ENCODE assay signal across 20 cellular contexts in the genomic region with DNA sequence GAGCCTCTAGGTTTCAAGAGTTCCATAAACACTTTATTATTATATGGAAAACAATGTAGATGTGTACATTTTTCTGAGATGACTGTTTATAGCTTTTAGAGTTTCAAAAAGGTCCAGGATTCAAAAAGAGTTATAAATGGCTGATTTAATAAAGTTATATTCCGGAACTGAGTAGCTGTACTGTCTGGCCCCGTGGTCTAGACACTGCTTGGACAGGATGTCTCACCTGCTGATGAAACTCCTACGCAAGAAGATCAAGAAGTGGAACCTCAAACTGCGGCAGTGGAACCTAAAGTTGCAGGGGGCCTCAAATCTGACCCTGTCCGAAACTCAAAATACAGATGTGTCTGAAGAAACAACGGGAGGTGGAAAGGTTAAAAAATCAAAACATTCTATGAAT.
DNase-seq lines count a peak whose midpoint lies in the region; ATAC-seq and TF ChIP-seq lines count a peak whose summit lies in the region.
"Had no signal": no experiment of that assay in that cellular context is flagged by ENCODE, and none has a peak within 500 bp of the region (broad histone marks: within the 10 kb centered on the region; RNA-seq: fewer than 3 reads in every experiment).

No MANE protein-coding gene starts in this region.

- H3K27me3 Mint-ChIP-seq in activated naive CD8-positive, alpha-beta T cell treated with anti-CD3 and anti-CD28 coated beads, Interleukin-2, amount 50 U/mL, for 24 hours = no peaks in the 10 kb centered on the region
- H3K27me3 Mint-ChIP-seq: CD8-positive, alpha-beta memory T cell; IgD-negative memory B cell had no signal

- H3K36me3 Mint-ChIP-seq in activated naive CD4-positive, alpha-beta T cell treated with anti-CD3 and anti-CD28 coated beads, Interleukin-2, amount 50 U/mL, for 72 hours = peaks cover 0 to 8% of the 10 kb centered on the region in 2 donors
- peaks cover 20% of the 10 kb centered on the region for H3K36me3 Mint-ChIP-seq in activated naive CD8-positive, alpha-beta T cell treated with anti-CD3 and anti-CD28 coated beads, Interleukin-2, amount 50 U/mL, for 24 hours (ENCODE audit: low read depth)
- H3K36me3 Mint-ChIP-seq in stimulated activated effector memory CD8-positive, alpha-beta T cell treated with anti-CD3 and anti-CD28 coated beads, Interleukin-12 subunit alpha, Interleukin-12 subunit beta, amount 100 ng/mL, for 72 hours = peaks cover 63% of the 10 kb centered on the region

- WGBS in mesendoderm (ENCODE audit: extremely low coverage, insufficient coverage, low lambda C conversion rate) = no CpG with 5 or more reads among the region's 6 CpGs

- H3K4me1 Mint-ChIP-seq in activated naive CD8-positive, alpha-beta T cell treated with anti-CD3 and anti-CD28 coated beads, Interleukin-2, amount 50 U/mL, for 24 hours = peaks cover 18% of the 10 kb centered on the region
- H3K4me1 Mint-ChIP-seq in stimulated activated effector memory CD8-positive, alpha-beta T cell treated with anti-CD3 and anti-CD28 coated beads, Interleukin-12 subunit alpha, Interleukin-12 subunit beta, amount 100 ng/mL, for 72 hours = peaks cover 27% of the 10 kb centered on the region

- peaks cover 2% of the 10 kb centered on the region for H3K36me3 ChIP-seq in mesendoderm (ENCODE audit: control insufficient read depth, insufficient read depth, low read length)
- peaks cover 44% of the 10 kb centered on the region for H3K36me3 ChIP-seq in left ventricle myocardium inferior

- peak overlapping the region; percentile 18 for H3K4ac ChIP-seq in mesendoderm (ENCODE audit: low read depth, low read length)

- no peak for DNase-seq in activated naive CD4-positive, alpha-beta T cell treated with anti-CD3 and anti-CD28 coated beads, Interleukin-2, amount 50 U/mL, for 72 hours (ENCODE audit: low spot score in 2 of 2)
- no peak for DNase-seq in activated naive CD4-positive, alpha-beta T cell treated with Interleukin-2 at 50 U/mL for 16 hours
- no peak for DNase-seq in activated naive CD8-positive, alpha-beta T cell treated with anti-CD3 and anti-CD28 coated beads, Interleukin-2, amount 50 U/mL, for 24 hours
- DNase-seq in mesendoderm (no peak), left ventricle myocardium inferior (no peak), NCI-H446 treated with DMSO at 0.1 percent for 48 hours (lab: John Stamatoyannopoulos, UW) (no peak)
- no peak for DNase-seq in stimulated activated effector memory CD8-positive, alpha-beta T cell treated with anti-CD3 and anti-CD28 coated beads, Interleukin-12 subunit alpha, Interleukin-12 subunit beta, amount 100 ng/mL, for 72 hours (ENCODE audit: low spot score in 2 of 2)
- DNase-seq in stimulated activated CD4-positive, alpha-beta T cell treated with anti-CD3 and anti-CD28 coated beads, Interleukin-2, amount 100 ng/mL, for 48 hours = no peak
- DNase-seq: 8988T; C1 segment of cervical spinal cord; CD8-positive, alpha-beta memory T cell; Karpas-422; MV-4-11; NCI-H1105 treated with DMSO at 0.1 percent for 48 hours; NCI-H2081; NCI-H2171 treated with DMSO at 0.1 percent for 48 hours; NCI-H526 treated with DMSO at 0.1 percent for 48 hours; PC-3; SHP77 had no signal

- H3K4me3 ChIP-seq in mesendoderm (ENCODE audit: low read length) = no peak overlapping the region
- no peak overlapping the region for H3K4me3 ChIP-seq in left ventricle myocardium inferior

- H3K4me2 ChIP-seq in mesendoderm (ENCODE audit: low read length) = no peak overlapping the region

- no peak overlapping the region for H3K9ac ChIP-seq in mesendoderm (ENCODE audit: low read length)

- H2BK120ac ChIP-seq in mesendoderm (ENCODE audit: low read depth, low read length) = no peak overlapping the region

- no peaks in the 10 kb centered on the region for H3K9me3 ChIP-seq in left ventricle myocardium inferior (replicated peaks)

- no peaks in the 10 kb centered on the region for H3K79me1 ChIP-seq in mesendoderm (ENCODE audit: low read length)

- H4K8ac ChIP-seq in mesendoderm (ENCODE audit: low read depth, low read length) = no peak overlapping the region

- H2BK5ac ChIP-seq in mesendoderm (ENCODE audit: low read length) = no peak overlapping the region

- H3K27me3 ChIP-seq in mesendoderm (ENCODE audit: insufficient read depth, low read length, poor library complexity) = no peaks in the 10 kb centered on the region
- H3K27me3 ChIP-seq in left ventricle myocardium inferior (ENCODE audit: low read depth) = no peaks in the 10 kb centered on the region

- no peak for ATAC-seq in activated naive CD4-positive, alpha-beta T cell treated with anti-CD3 and anti-CD28 coated beads, Interleukin-2, amount 50 U/mL, for 72 hours
- no peak for ATAC-seq in activated naive CD8-positive, alpha-beta T cell treated with anti-CD3 and anti-CD28 coated beads, Interleukin-2, amount 50 U/mL, for 24 hours
- no peak for ATAC-seq in stimulated activated effector memory CD8-positive, alpha-beta T cell treated with anti-CD3 and anti-CD28 coated beads, Interleukin-12 subunit alpha, Interleukin-12 subunit beta, amount 100 ng/mL, for 72 hours
- ATAC-seq: PC-3 had no signal

- H3K9me3 Mint-ChIP-seq in activated naive CD4-positive, alpha-beta T cell treated with anti-CD3 and anti-CD28 coated beads, Interleukin-2, amount 50 U/mL, for 72 hours = no peaks in the 10 kb centered on the region
- no peaks in the 10 kb centered on the region for H3K9me3 Mint-ChIP-seq in activated naive CD8-positive, alpha-beta T cell treated with anti-CD3 and anti-CD28 coated beads, Interleukin-2, amount 50 U/mL, for 24 hours
- H3K9me3 Mint-ChIP-seq in stimulated activated effector memory CD8-positive, alpha-beta T cell treated with anti-CD3 and anti-CD28 coated beads, Interleukin-12 subunit alpha, Interleukin-12 subunit beta, amount 100 ng/mL, for 72 hours = no peaks in the 10 kb centered on the region
- H3K9me3 Mint-ChIP-seq: CD8-positive, alpha-beta memory T cell; IgD-negative memory B cell had no signal

- H3K79me2 ChIP-seq in mesendoderm (ENCODE audit: control insufficient read depth, insufficient read depth, low read length) = no peaks in the 10 kb centered on the region

- H3K4me3 Mint-ChIP-seq in activated naive CD8-positive, alpha-beta T cell treated with anti-CD3 and anti-CD28 coated beads, Interleukin-2, amount 50 U/mL, for 24 hours = no peak overlapping the region
- no peak overlapping the region for H3K4me3 Mint-ChIP-seq in stimulated activated effector memory CD8-positive, alpha-beta T cell treated with anti-CD3 and anti-CD28 coated beads, Interleukin-12 subunit alpha, Interleukin-12 subunit beta, amount 100 ng/mL, for 72 hours
- H3K4me3 Mint-ChIP-seq: CD8-positive, alpha-beta memory T cell; IgD-negative memory B cell had no signal

- H2AK5ac ChIP-seq in mesendoderm (ENCODE audit: low read length) = no peak overlapping the region

- H3K23ac ChIP-seq in mesendoderm (ENCODE audit: low read length) = no peak overlapping the region

- H3K27ac ChIP-seq in mesendoderm (ENCODE audit: low read depth, low read length) (no peak overlapping the region), left ventricle myocardium inferior (replicated peaks) (no peak overlapping the region)

- intact Hi-C loops in left ventricle myocardium inferior (cut with micrococcal nuclease) = no loop called here

- no peak overlapping the region for H2BK15ac ChIP-seq in mesendoderm (replicated peaks; ENCODE audit: low read depth)

- H3K4me1 ChIP-seq in mesendoderm (ENCODE audit: control insufficient read depth, low read depth, low read length) = peaks cover 3% of the 10 kb centered on the region
- H3K4me1 ChIP-seq in left ventricle myocardium inferior = peaks cover 45% of the 10 kb centered on the region

- no peak overlapping the region for H3K18ac ChIP-seq in mesendoderm (ENCODE audit: low read length)

- no peak overlapping the region for H4K5ac ChIP-seq in mesendoderm (ENCODE audit: low read length)

- no peak for TF ChIP-seq CTCF in left ventricle myocardium inferior (IDR thresholded peaks at IDR 0.05; ENCODE audit: borderline replicate concordance)

- H3K27ac Mint-ChIP-seq in activated naive CD4-positive, alpha-beta T cell treated with anti-CD3 and anti-CD28 coated beads, Interleukin-2, amount 50 U/mL, for 72 hours = peak overlapping the region; percentile 10 to 51
- H3K27ac Mint-ChIP-seq in activated naive CD8-positive, alpha-beta T cell treated with anti-CD3 and anti-CD28 coated beads, Interleukin-2, amount 50 U/mL, for 24 hours = peak overlapping the region; percentile 1
- peak overlapping the region; percentile 26 for H3K27ac Mint-ChIP-seq in stimulated activated effector memory CD8-positive, alpha-beta T cell treated with anti-CD3 and anti-CD28 coated beads, Interleukin-12 subunit alpha, Interleukin-12 subunit beta, amount 100 ng/mL, for 72 hours
- H3K27ac Mint-ChIP-seq: IgD-negative memory B cell had no signal

- H3K56ac ChIP-seq in mesendoderm (ENCODE audit: low read length) = no peak overlapping the region
